In the genomic region with DNA sequence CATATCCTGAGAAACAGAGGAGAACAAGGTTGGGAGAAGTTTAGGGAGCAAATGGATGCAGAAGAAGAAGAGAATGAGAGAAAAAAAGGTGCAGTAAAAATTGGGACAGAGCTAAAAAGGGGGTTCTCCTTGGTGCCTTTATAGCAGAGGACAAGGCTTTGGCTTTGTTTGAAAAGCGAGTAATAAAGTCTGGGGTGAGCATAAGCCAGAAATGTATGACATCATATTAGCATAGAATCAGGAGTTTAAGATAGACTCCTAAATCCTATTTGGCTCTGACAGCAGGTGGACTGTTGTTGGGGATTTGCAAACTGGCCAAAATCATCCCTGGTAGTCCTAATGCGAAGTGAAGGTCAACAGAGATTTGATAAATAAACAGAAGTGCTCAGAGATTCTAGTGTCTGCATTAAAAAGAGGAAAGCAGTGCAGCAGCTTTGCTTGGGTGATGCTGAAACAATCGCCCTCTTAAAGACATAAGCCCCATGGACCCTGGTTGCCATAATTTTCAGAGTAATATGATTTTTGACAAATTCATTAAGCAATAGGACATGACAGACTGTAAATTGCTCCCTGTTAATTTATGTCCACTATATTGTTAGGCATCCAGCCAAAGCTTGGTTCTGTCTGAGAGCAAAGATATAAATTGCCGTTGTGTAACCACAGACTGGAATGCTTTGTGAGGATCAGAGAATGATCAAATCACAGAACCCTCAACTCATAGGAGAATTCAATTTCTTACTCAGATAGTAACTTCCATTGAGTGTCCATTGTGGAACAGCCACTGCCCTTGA, we compare ENCODE assay signal across 21 cellular contexts.
A peak's percentile ranks its signal among the peaks of the same experiment; 100 is the strongest.
DNase-seq lines count a peak whose midpoint lies in the region; ATAC-seq and TF ChIP-seq lines count a peak whose summit lies in the region.
"Had no signal": no experiment of that assay in that cellular context is flagged by ENCODE, and none has a peak within 500 bp of the region (broad histone marks: within the 10 kb centered on the region; RNA-seq: fewer than 3 reads in every experiment).

No MANE protein-coding gene starts in this region.

- no peaks in the 10 kb centered on the region for H3K4me1 Mint-ChIP-seq in activated CD4-positive, alpha-beta memory T cell treated with anti-CD3 and anti-CD28 coated beads, Interleukin-2, amount 10 ng/mL, durations not matched to agents 7 days and 5 days
- H3K4me1 Mint-ChIP-seq: activated CD4-positive, alpha-beta T cell treated with anti-CD3 and anti-CD28 coated beads for 36 hours; CD14-positive monocyte had no signal

- H3K9me3 Mint-ChIP-seq in activated CD4-positive, alpha-beta memory T cell treated with anti-CD3 and anti-CD28 coated beads, Interleukin-2, amount 10 ng/mL, durations not matched to agents 7 days and 5 days, result no peaks in the 10 kb centered on the region
- H3K9me3 Mint-ChIP-seq: stimulated activated naive CD8-positive, alpha-beta T cell treated with anti-CD3 and anti-CD28 coated beads, Interleukin-15, Interleukin-2, amounts not matched to agents 100 ng/mL and 50 ng/mL, for 24 hours; T-helper 1 cell treated with Interleukin-12 subunit alpha and Interleukin-12 subunit beta and Interleukin-4 antibody, amounts not matched to agents 30 μg/mL and 1 μg/mL, for 36 hours had no signal

- H3K4me3 ChIP-seq in LNCaP clone FGC (ENCODE audit: low read depth, low read length), result no peak overlapping the region
- no peak overlapping the region for H3K4me3 ChIP-seq in WERI-Rb-1 (ENCODE audit: low read depth, low read length)
- H3K4me3 ChIP-seq: lower lobe of right lung, sigmoid colon, SJSA1 had no signal

- H3K4me3 Mint-ChIP-seq in activated CD4-positive, alpha-beta memory T cell treated with anti-CD3 and anti-CD28 coated beads, Interleukin-2, amount 10 ng/mL, durations not matched to agents 7 days and 5 days, result no peak overlapping the region
- H3K4me3 Mint-ChIP-seq: activated CD4-positive, alpha-beta T cell treated with anti-CD3 and anti-CD28 coated beads for 36 hours; activated naive CD4-positive, alpha-beta T cell treated with anti-CD3 and anti-CD28 coated beads for 36 hours; CD14-positive monocyte; neural crest cell; stimulated activated naive CD8-positive, alpha-beta T cell treated with anti-CD3 and anti-CD28 coated beads, Interleukin-15, Interleukin-2, amounts not matched to agents 100 ng/mL and 50 ng/mL, for 24 hours; T-helper 1 cell treated with Interleukin-12 subunit alpha and Interleukin-12 subunit beta and Interleukin-4 antibody, amounts not matched to agents 30 μg/mL and 1 μg/mL, for 36 hours had no signal

- H3K36me3 ChIP-seq in WERI-Rb-1, result no peaks in the 10 kb centered on the region
- H3K36me3 ChIP-seq: lower lobe of right lung, sigmoid colon, SJSA1 had no signal

- H3K36me3 Mint-ChIP-seq in activated CD4-positive, alpha-beta memory T cell treated with anti-CD3 and anti-CD28 coated beads, Interleukin-2, amount 10 ng/mL, durations not matched to agents 7 days and 5 days (ENCODE audit: low read depth), result no peaks in the 10 kb centered on the region
- H3K36me3 Mint-ChIP-seq: CD14-positive monocyte had no signal

- no peak overlapping the region for H3K27ac ChIP-seq in WERI-Rb-1
- H3K27ac ChIP-seq: lower lobe of right lung, parathyroid adenoma, sigmoid colon, SJSA1 had no signal

- H3K27me3 ChIP-seq in WERI-Rb-1 (ENCODE audit: insufficient read depth, low read depth, severe bottlenecking), result no peaks in the 10 kb centered on the region
- H3K27me3 ChIP-seq: sigmoid colon, SJSA1 had no signal

- CTCF ChIA-PET in activated CD4-positive, alpha-beta memory T cell treated with anti-CD3 and anti-CD28 coated beads, Interleukin-2, amount 10 ng/mL, durations not matched to agents 7 days and 5 days (lab: Charles Lee), result no interaction called here

- POLR2A ChIA-PET in activated CD4-positive, alpha-beta memory T cell treated with anti-CD3 and anti-CD28 coated beads, Interleukin-2, amount 10 ng/mL, durations not matched to agents 7 days and 5 days (lab: Charles Lee), result no interaction called here

- no peak for TF ChIP-seq CTCF in LNCaP clone FGC (IDR thresholded peaks at IDR 0.05; ENCODE audit: control insufficient read depth, extremely low read depth, insufficient read depth)
- no peak for TF ChIP-seq CTCF in WERI-Rb-1 (IDR thresholded peaks at IDR 0.05; ENCODE audit: low read depth, low read length)

- no peaks in the 10 kb centered on the region for H3K27me3 Mint-ChIP-seq in activated CD4-positive, alpha-beta memory T cell treated with anti-CD3 and anti-CD28 coated beads, Interleukin-2, amount 10 ng/mL, durations not matched to agents 7 days and 5 days
- H3K27me3 Mint-ChIP-seq: stimulated activated naive CD8-positive, alpha-beta T cell treated with anti-CD3 and anti-CD28 coated beads, Interleukin-15, Interleukin-2, amounts not matched to agents 100 ng/mL and 50 ng/mL, for 24 hours had no signal

- H3K27ac Mint-ChIP-seq in activated CD4-positive, alpha-beta memory T cell treated with anti-CD3 and anti-CD28 coated beads, Interleukin-2, amount 10 ng/mL, durations not matched to agents 7 days and 5 days, result no peak overlapping the region
- H3K27ac Mint-ChIP-seq: activated CD4-positive, alpha-beta T cell treated with anti-CD3 and anti-CD28 coated beads for 36 hours; activated naive CD4-positive, alpha-beta T cell treated with anti-CD3 and anti-CD28 coated beads for 36 hours; CD14-positive monocyte; stimulated activated naive CD8-positive, alpha-beta T cell treated with anti-CD3 and anti-CD28 coated beads, Interleukin-15, Interleukin-2, amounts not matched to agents 100 ng/mL and 50 ng/mL, for 24 hours; T-helper 1 cell treated with Interleukin-12 subunit alpha and Interleukin-12 subunit beta and Interleukin-4 antibody, amounts not matched to agents 30 μg/mL and 1 μg/mL, for 36 hours had no signal

- no peaks in the 10 kb centered on the region for H3K9me3 ChIP-seq in WERI-Rb-1 (ENCODE audit: severe bottlenecking)
- H3K9me3 ChIP-seq: lower lobe of right lung had no signal

- no peak for ATAC-seq in GM21786 (IDR thresholded peaks at IDR 0.05; ENCODE audit: unreplicated experiment)
- ATAC-seq: activated CD4-positive, alpha-beta T cell treated with anti-CD3 and anti-CD28 coated beads for 36 hours; lower lobe of right lung had no signal

- DNase-seq in LNCaP clone FGC (ENCODE audit: low read depth), result peak; percentile 2
- DNase-seq in NCI-H748 (lab: John Stamatoyannopoulos, UW; ENCODE audit: unreplicated experiment), result peak; percentile 69
- peak; percentile 10 for DNase-seq in WERI-Rb-1
- peak; percentile 53 for DNase-seq in iris pigment epithelial cell (ENCODE audit: low read depth)
- no peak for DNase-seq in activated CD4-positive, alpha-beta memory T cell treated with anti-CD3 and anti-CD28 coated beads, Interleukin-2, amount 10 ng/mL, durations not matched to agents 7 days and 5 days
- no peak for DNase-seq in DMS 273 treated with DMSO at 0.1 percent for 48 hours (lab: John Stamatoyannopoulos, UW)
- DNase-seq: activated CD4-positive, alpha-beta T cell treated with anti-CD3 and anti-CD28 coated beads for 36 hours; activated CD8-positive, alpha-beta memory T cell treated with anti-CD3 and anti-CD28 coated beads for 24 hours; activated naive CD4-positive, alpha-beta T cell treated with anti-CD3 and anti-CD28 coated beads for 36 hours; amniotic stem cell; dermis blood vessel endothelial cell; IMR-90; lower lobe of right lung; sigmoid colon had no signal

Comparison
In these comparisons a context has a peak if more than half of its experiments do, and no peak if none do; other contexts are left out.
1. DNase-seq: peak in LNCaP clone FGC (single experiment), NCI-H748 (single experiment), WERI-Rb-1 (single experiment) and iris pigment epithelial cell (single experiment); none in activated CD4-positive, alpha-beta memory T cell treated with anti-CD3 and anti-CD28 coated beads, Interleukin-2, amount 10 ng/mL, durations not matched to agents 7 days and 5 days (single experiment) and DMS 273 treated with DMSO at 0.1 percent for 48 hours (single experiment).